In the genomic region with DNA sequence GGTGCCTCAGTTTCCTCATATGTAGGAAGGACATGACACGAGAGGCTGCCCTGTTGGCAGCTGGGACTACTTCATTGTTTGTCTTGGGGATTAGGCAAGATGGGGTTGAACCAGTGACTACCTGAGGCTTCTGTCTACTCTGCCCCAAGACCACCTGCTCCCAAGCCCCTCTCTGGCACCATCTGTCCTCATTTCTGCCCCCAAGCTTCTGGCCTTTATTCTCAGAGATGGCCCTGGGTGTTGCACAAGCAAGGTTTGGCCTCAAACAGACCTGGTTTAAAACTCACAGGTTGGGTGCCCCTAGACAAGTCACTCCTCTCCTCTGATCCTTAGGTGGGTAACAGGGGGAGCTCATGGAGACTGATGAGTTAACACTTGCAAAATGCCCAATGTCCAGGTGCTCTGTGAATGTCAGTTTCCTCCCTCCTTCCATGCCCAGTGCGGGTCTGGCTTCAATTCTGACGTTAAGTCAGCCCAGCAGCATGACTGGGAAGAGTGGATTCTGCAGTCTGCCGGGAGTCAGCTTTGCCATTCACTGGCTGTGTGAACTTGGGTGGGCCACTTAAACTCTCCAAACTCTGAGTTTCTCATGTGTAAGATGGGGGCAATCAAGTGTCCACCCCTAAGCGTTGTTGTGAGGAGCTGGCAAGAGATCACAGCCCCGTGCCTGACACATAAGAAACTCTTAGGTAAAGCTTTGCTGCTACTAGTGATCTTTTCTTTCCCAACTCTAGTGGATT, we compare ENCODE assay signal across 24 cellular contexts.
"Had no signal": no experiment of that assay in that cellular context is flagged by ENCODE, and none has a peak within 500 bp of the region (broad histone marks: within the 10 kb centered on the region; RNA-seq: fewer than 3 reads in every experiment).

No MANE protein-coding gene starts in this region.

- DNase-seq: activated CD4-positive, alpha-beta T cell treated with anti-CD3 and anti-CD28 coated beads for 36 hours; activated CD4-positive, alpha-beta T cell treated with anti-CD3 and anti-CD28 coated beads, Interleukin-2, amount 10 ng/mL, durations not matched to agents 7 days and 5 days; activated CD4-positive, alpha-beta T cell treated with anti-CD3 and anti-CD28 coated beads, Interleukin-2, amount 50 U/mL, for 48 hours; activated CD4-positive, CD25-positive, alpha-beta regulatory T cell; activated CD4-positive, CD25-positive, alpha-beta regulatory T cell treated with anti-CD3 and anti-CD28 coated beads, Interleukin-2, amount 50 U/mL, for 72 hours; activated CD8-positive, alpha-beta T cell treated with anti-CD3 and anti-CD28 coated beads for 36 hours; activated effector memory CD4-positive, alpha-beta T cell treated with Interleukin-2 at 50 U/mL for 16 hours; activated gamma-delta T cell treated with Interleukin-2 at 50 U/mL for 16 hours; activated naive CD4-positive, alpha-beta T cell treated with Interleukin-2 at 50 U/mL for 16 hours; activated naive CD8-positive, alpha-beta T cell treated with anti-CD3 and anti-CD28 coated beads, Interleukin-2, amount 10 ng/mL, durations not matched to agents 7 days and 5 days; activated T-cell treated with anti-CD3 and anti-CD28 coated beads, Interleukin-2, amount 50 U/mL, for 4 hours; anterior cingulate cortex; brain microvascular endothelial cell; dorsolateral prefrontal cortex; effector memory CD4-positive, alpha-beta T cell; endodermal cell; foreskin fibroblast; T-helper 2 cell had no signal

- H3K27ac Mint-ChIP-seq: activated CD4-positive, alpha-beta T cell treated with anti-CD3 and anti-CD28 coated beads for 36 hours; activated CD4-positive, alpha-beta T cell treated with anti-CD3 and anti-CD28 coated beads, Interleukin-2, amount 10 ng/mL, durations not matched to agents 7 days and 5 days; activated CD8-positive, alpha-beta T cell treated with anti-CD3 and anti-CD28 coated beads for 36 hours; activated naive CD4-positive, alpha-beta T cell treated with anti-CD3 and anti-CD28 coated beads, Interleukin-2, amount 50 U/mL, for 72 hours; activated naive CD8-positive, alpha-beta T cell treated with anti-CD3 and anti-CD28 coated beads, Interleukin-2, amount 10 ng/mL, durations not matched to agents 7 days and 5 days; activated T-helper 17 cell treated with anti-CD3 and anti-CD28 coated beads, Interleukin-2, amount 50 U/mL, for 72 hours; dendritic cell treated with granulocyte-macrophage colony-stimulating factor and Interleukin-4, amounts not matched to agents 40 ng/mL and 50 ng/mL, for 4 days; endodermal cell had no signal

- H3K36me3 Mint-ChIP-seq: activated naive CD8-positive, alpha-beta T cell treated with anti-CD3 and anti-CD28 coated beads, Interleukin-2, amount 10 ng/mL, durations not matched to agents 7 days and 5 days had no signal

- H3K4me3 Mint-ChIP-seq: activated CD4-positive, alpha-beta T cell treated with anti-CD3 and anti-CD28 coated beads for 36 hours; activated CD4-positive, alpha-beta T cell treated with anti-CD3 and anti-CD28 coated beads, Interleukin-2, amount 10 ng/mL, durations not matched to agents 7 days and 5 days; activated CD8-positive, alpha-beta T cell treated with anti-CD3 and anti-CD28 coated beads for 36 hours; activated naive CD8-positive, alpha-beta T cell treated with anti-CD3 and anti-CD28 coated beads, Interleukin-2, amount 10 ng/mL, durations not matched to agents 7 days and 5 days; activated T-cell treated with anti-CD3 and anti-CD28 coated beads, Interleukin-2, amount 50 U/mL, for 4 hours; activated T-helper 17 cell treated with anti-CD3 and anti-CD28 coated beads, Interleukin-2, amount 50 U/mL, for 72 hours; central memory CD8-positive, alpha-beta T cell; dendritic cell treated with granulocyte-macrophage colony-stimulating factor and Interleukin-4, amounts not matched to agents 40 ng/mL and 50 ng/mL, for 4 days; endodermal cell had no signal

- H3K27me3 Mint-ChIP-seq: activated CD4-positive, alpha-beta T cell treated with anti-CD3 and anti-CD28 coated beads, Interleukin-2, amount 10 ng/mL, durations not matched to agents 7 days and 5 days had no signal

- H3K9me3 Mint-ChIP-seq: activated CD8-positive, alpha-beta T cell treated with anti-CD3 and anti-CD28 coated beads for 36 hours; activated T-cell treated with anti-CD3 and anti-CD28 coated beads, Interleukin-2, amount 50 U/mL, for 4 hours; activated T-helper 17 cell treated with anti-CD3 and anti-CD28 coated beads, Interleukin-2, amount 50 U/mL, for 72 hours; central memory CD8-positive, alpha-beta T cell; dendritic cell treated with granulocyte-macrophage colony-stimulating factor and Interleukin-4, amounts not matched to agents 40 ng/mL and 50 ng/mL, for 4 days; endodermal cell had no signal

- H3K4me1 Mint-ChIP-seq: activated CD4-positive, alpha-beta T cell treated with anti-CD3 and anti-CD28 coated beads for 36 hours; activated CD4-positive, alpha-beta T cell treated with anti-CD3 and anti-CD28 coated beads, Interleukin-2, amount 10 ng/mL, durations not matched to agents 7 days and 5 days; activated naive CD8-positive, alpha-beta T cell treated with anti-CD3 and anti-CD28 coated beads, Interleukin-2, amount 10 ng/mL, durations not matched to agents 7 days and 5 days; activated T-helper 17 cell treated with anti-CD3 and anti-CD28 coated beads, Interleukin-2, amount 50 U/mL, for 72 hours; central memory CD8-positive, alpha-beta T cell; endodermal cell had no signal

- H3K27ac ChIP-seq: brain microvascular endothelial cell, coronary artery, dorsolateral prefrontal cortex had no signal

- ATAC-seq: activated CD4-positive, alpha-beta T cell treated with anti-CD3 and anti-CD28 coated beads for 36 hours; activated CD8-positive, alpha-beta T cell treated with anti-CD3 and anti-CD28 coated beads for 36 hours; activated naive CD4-positive, alpha-beta T cell treated with anti-CD3 and anti-CD28 coated beads, Interleukin-2, amount 50 U/mL, for 72 hours; activated T-cell treated with anti-CD3 and anti-CD28 coated beads, Interleukin-2, amount 50 U/mL, for 4 hours; activated T-helper 17 cell treated with anti-CD3 and anti-CD28 coated beads, Interleukin-2, amount 50 U/mL, for 72 hours; esophagus mucosa had no signal

- H3K4me3 ChIP-seq: coronary artery, dorsolateral prefrontal cortex had no signal

- H3K36me3 ChIP-seq: brain microvascular endothelial cell had no signal
